Comparison of ENCODE assay signal across 24 cellular contexts in genomic region chr2:223222397-223222796, GRCh38.
DNase-seq lines count a peak whose midpoint lies in the region; ATAC-seq and TF ChIP-seq lines count a peak whose summit lies in the region.
"Had no signal": no experiment of that assay in that cellular context is flagged by ENCODE, and none has a peak within 500 bp of the region (broad histone marks: within the 10 kb centered on the region; RNA-seq: fewer than 3 reads in every experiment).

No MANE protein-coding gene starts in this region.

- H3K4me3 ChIP-seq in MG63 (no peak overlapping the region), right atrium auricular region (no peak overlapping the region), spleen (no peak overlapping the region)
- H3K4me3 ChIP-seq: body of pancreas, coronary artery, heart right ventricle, upper lobe of right lung had no signal

- 78 to 82% (median 79%) methylated on average over 2 of the region's 2 CpGs for WGBS in spleen, 5 donors

- no TSS peak for BruUV-seq in Calu3 (replicated peaks; lab: Mats Ljungman, UMichigan)

- CTCF ChIA-PET in Calu3 (lab: Charles Lee): no interaction called here
- CTCF ChIA-PET in activated CD8-positive, alpha-beta T cell treated with anti-CD3 and anti-CD28 coated beads, Interleukin-2, amount 10 ng/mL, durations not matched to agents 7 days and 5 days (lab: Charles Lee): no interaction called here

- H3K4me1 Mint-ChIP-seq in Calu3 (ENCODE audit: low read depth, unreplicated experiment): peaks cover 12% of the 10 kb centered on the region
- no peaks in the 10 kb centered on the region for H3K4me1 Mint-ChIP-seq in activated CD8-positive, alpha-beta T cell treated with anti-CD3 and anti-CD28 coated beads, Interleukin-2, amount 10 ng/mL, durations not matched to agents 7 days and 5 days (ENCODE audit: low read depth)
- no peaks in the 10 kb centered on the region for H3K4me1 Mint-ChIP-seq in naive thymus-derived CD8-positive, alpha-beta T cell
- H3K4me1 Mint-ChIP-seq: activated naive CD8-positive, alpha-beta T cell treated with anti-CD3 and anti-CD28 coated beads for 36 hours; T-cell had no signal

- DNase-seq in Calu3: peak; percentile 12
- peak; percentile 42 for DNase-seq in MG63
- peak; percentile 18 for DNase-seq in astrocyte of the hippocampus (ENCODE audit: low read depth, low spot score)
- DNase-seq in kidney glomerular epithelial cell (lab: John Stamatoyannopoulos, UW): peak; percentile 36
- no peak for DNase-seq in right atrium auricular region (ENCODE audit: low spot score)
- no peak for DNase-seq in activated CD8-positive, alpha-beta T cell treated with anti-CD3 and anti-CD28 coated beads, Interleukin-2, amount 10 ng/mL, durations not matched to agents 7 days and 5 days
- no peak for DNase-seq in naive thymus-derived CD8-positive, alpha-beta T cell
- no peak for DNase-seq in spleen
- DNase-seq: activated CD4-positive, alpha-beta T cell treated with anti-CD3 and anti-CD28 coated beads for 4 hours; activated CD8-positive, alpha-beta memory T cell treated with anti-CD3 and anti-CD28 coated beads, Interleukin-2, amount 50 U/mL, for 48 hours; activated naive CD8-positive, alpha-beta T cell treated with anti-CD3 and anti-CD28 coated beads for 36 hours; heart right ventricle; KG1; NCI-H1694 treated with DMSO at 0.1 percent for 48 hours; NCI-H69; nephron progenitor cell; SHP77 treated with DMSO at 0.1 percent for 48 hours; T-cell; upper lobe of right lung had no signal

- H3K27me3 Mint-ChIP-seq in Calu3 (ENCODE audit: unreplicated experiment): peaks cover 23% of the 10 kb centered on the region
- H3K27me3 Mint-ChIP-seq in activated CD8-positive, alpha-beta T cell treated with anti-CD3 and anti-CD28 coated beads, Interleukin-2, amount 10 ng/mL, durations not matched to agents 7 days and 5 days (ENCODE audit: low read depth): no peaks in the 10 kb centered on the region
- H3K27me3 Mint-ChIP-seq in naive thymus-derived CD8-positive, alpha-beta T cell: peaks cover 0 to 4% (median 0%) of the 10 kb centered on the region in 5 donors
- H3K27me3 Mint-ChIP-seq: activated naive CD8-positive, alpha-beta T cell treated with anti-CD3 and anti-CD28 coated beads for 36 hours had no signal

- intact Hi-C loops in Calu3 (cut with micrococcal nuclease; ENCODE audit: unreplicated experiment): no loop called here
- intact Hi-C loops in spleen (cut with DNase I; ENCODE audit: low total_unique reads): no loop called here

- TF ChIP-seq POLR2A in spleen (IDR thresholded peaks at IDR 0.05): no peak

- no peak overlapping the region for H3K4me3 Mint-ChIP-seq in Calu3 (ENCODE audit: low read depth, unreplicated experiment)
- H3K4me3 Mint-ChIP-seq in activated CD8-positive, alpha-beta T cell treated with anti-CD3 and anti-CD28 coated beads, Interleukin-2, amount 10 ng/mL, durations not matched to agents 7 days and 5 days: no peak overlapping the region
- no peak overlapping the region for H3K4me3 Mint-ChIP-seq in naive thymus-derived CD8-positive, alpha-beta T cell
- H3K4me3 Mint-ChIP-seq: activated naive CD8-positive, alpha-beta T cell treated with anti-CD3 and anti-CD28 coated beads for 36 hours; nephron progenitor cell; T-cell had no signal

- H3K36me3 Mint-ChIP-seq in Calu3 (ENCODE audit: insufficient read depth, unreplicated experiment): no peaks in the 10 kb centered on the region
- no peaks in the 10 kb centered on the region for H3K36me3 Mint-ChIP-seq in activated CD8-positive, alpha-beta T cell treated with anti-CD3 and anti-CD28 coated beads, Interleukin-2, amount 10 ng/mL, durations not matched to agents 7 days and 5 days (ENCODE audit: low read depth)
- H3K36me3 Mint-ChIP-seq in naive thymus-derived CD8-positive, alpha-beta T cell: no peaks in the 10 kb centered on the region
- H3K36me3 Mint-ChIP-seq: activated naive CD8-positive, alpha-beta T cell treated with anti-CD3 and anti-CD28 coated beads for 36 hours; T-cell had no signal

- H3K4me1 ChIP-seq in right atrium auricular region (no peaks in the 10 kb centered on the region), spleen (no peaks in the 10 kb centered on the region)
- H3K4me1 ChIP-seq: heart right ventricle, upper lobe of right lung had no signal

- H3K27ac ChIP-seq in right atrium auricular region: no peak overlapping the region
- no peak overlapping the region for H3K27ac ChIP-seq in spleen
- H3K27ac ChIP-seq: C4-2B, coronary artery, heart right ventricle, upper lobe of right lung had no signal

- TF ChIP-seq CTCF in Calu3 (IDR thresholded peaks at IDR 0.05; ENCODE audit: unreplicated experiment): no peak
- no peak for TF ChIP-seq CTCF in right atrium auricular region (IDR thresholded peaks at IDR 0.05)
- no peak for TF ChIP-seq CTCF in spleen (IDR thresholded peaks at IDR 0.05 in 8 of 11, conservative IDR thresholded peaks at IDR 0.05 in 3 of 11)

- POLR2A ChIA-PET in activated CD8-positive, alpha-beta T cell treated with anti-CD3 and anti-CD28 coated beads, Interleukin-2, amount 10 ng/mL, durations not matched to agents 7 days and 5 days (lab: Charles Lee): no interaction called here
- POLR2A ChIA-PET in naive thymus-derived CD8-positive, alpha-beta T cell (lab: Charles Lee): no interaction called here

- H3K27ac Mint-ChIP-seq in Calu3 (ENCODE audit: unreplicated experiment): no peak overlapping the region
- H3K27ac Mint-ChIP-seq in activated CD8-positive, alpha-beta T cell treated with anti-CD3 and anti-CD28 coated beads, Interleukin-2, amount 10 ng/mL, durations not matched to agents 7 days and 5 days: no peak overlapping the region
- no peak overlapping the region for H3K27ac Mint-ChIP-seq in naive thymus-derived CD8-positive, alpha-beta T cell
- H3K27ac Mint-ChIP-seq: activated naive CD8-positive, alpha-beta T cell treated with anti-CD3 and anti-CD28 coated beads for 36 hours; activated T-helper 2 cell treated with anti-CD3 and anti-CD28 coated beads, Interferon-gamma antibody, Interleukin-2, Interleukin-4, amounts not matched to agents 10 μg/mL and 5 μg/mL and 100 μg/mL, durations not matched to agents 14 hours and 24 hours and 36 hours; nephron progenitor cell; T-cell had no signal

- no peaks in the 10 kb centered on the region for H3K9me3 ChIP-seq in MG63
- H3K9me3 ChIP-seq in right atrium auricular region: no peaks in the 10 kb centered on the region
- no peaks in the 10 kb centered on the region for H3K9me3 ChIP-seq in spleen
- H3K9me3 ChIP-seq: body of pancreas, upper lobe of right lung had no signal

- ATAC-seq in activated CD8-positive, alpha-beta T cell treated with anti-CD3 and anti-CD28 coated beads, Interleukin-2, amount 10 ng/mL, durations not matched to agents 7 days and 5 days: no peak
- no peak for ATAC-seq in naive thymus-derived CD8-positive, alpha-beta T cell
- ATAC-seq: HCT116, heart right ventricle, T-cell, upper lobe of right lung had no signal

- H3K9me3 Mint-ChIP-seq in Calu3 (ENCODE audit: low read depth, unreplicated experiment): no peaks in the 10 kb centered on the region
- no peaks in the 10 kb centered on the region for H3K9me3 Mint-ChIP-seq in activated CD8-positive, alpha-beta T cell treated with anti-CD3 and anti-CD28 coated beads, Interleukin-2, amount 10 ng/mL, durations not matched to agents 7 days and 5 days (ENCODE audit: insufficient read depth)
- H3K9me3 Mint-ChIP-seq in naive thymus-derived CD8-positive, alpha-beta T cell: peaks cover 0 to 9% (median 0%) of the 10 kb centered on the region in 9 donors
- H3K9me3 Mint-ChIP-seq: activated naive CD8-positive, alpha-beta T cell treated with anti-CD3 and anti-CD28 coated beads for 36 hours; activated T-helper 2 cell treated with anti-CD3 and anti-CD28 coated beads, Interferon-gamma antibody, Interleukin-2, Interleukin-4, amounts not matched to agents 10 μg/mL and 5 μg/mL and 100 μg/mL, durations not matched to agents 14 hours and 24 hours and 36 hours; nephron progenitor cell had no signal

- H3K27me3 ChIP-seq in MG63: no peaks in the 10 kb centered on the region
- H3K27me3 ChIP-seq in right atrium auricular region: no peaks in the 10 kb centered on the region
- H3K27me3 ChIP-seq in spleen (replicated peaks in 1 of 7): no peaks in the 10 kb centered on the region
- H3K27me3 ChIP-seq: body of pancreas, heart right ventricle, upper lobe of right lung had no signal

- H3K36me3 ChIP-seq in MG63 (no peaks in the 10 kb centered on the region), right atrium auricular region (no peaks in the 10 kb centered on the region), spleen (no peaks in the 10 kb centered on the region)
- H3K36me3 ChIP-seq: heart right ventricle, upper lobe of right lung had no signal

Comparison
In these comparisons a context has a peak if more than half of its experiments do, and no peak if none do; other contexts are left out.
1. DNase-seq: peak in Calu3 (single experiment), MG63 (single experiment), astrocyte of the hippocampus (single experiment) and kidney glomerular epithelial cell (single experiment); none in right atrium auricular region (single experiment), activated CD8-positive, alpha-beta T cell treated with anti-CD3 and anti-CD28 coated beads, Interleukin-2, amount 10 ng/mL, durations not matched to agents 7 days and 5 days (single experiment), naive thymus-derived CD8-positive, alpha-beta T cell (0 of 10) and spleen (single experiment).